Comparison of ENCODE assay signal across 24 cellular contexts in genomic region chr7:101960323-101960722, GRCh38.
"Had no signal": no experiment of that assay in that cellular context is flagged by ENCODE, and none has a peak within 500 bp of the region (broad histone marks: within the 10 kb centered on the region; RNA-seq: fewer than 3 reads in every experiment).

No MANE protein-coding gene starts in this region.

- H3K36me3 ChIP-seq: breast epithelium, MG63 had no signal

- H3K27me3 Mint-ChIP-seq: activated naive CD4-positive, alpha-beta T cell treated with anti-CD3 and anti-CD28 coated beads, Interleukin-2, amount 50 U/mL, for 24 hours had no signal

- H3K9me3 Mint-ChIP-seq: activated naive CD4-positive, alpha-beta T cell treated with anti-CD3 and anti-CD28 coated beads, Interleukin-2, amount 50 U/mL, for 24 hours; T-helper 1 cell treated with Interleukin-12 subunit alpha and Interleukin-12 subunit beta and Interleukin-4 antibody, amounts not matched to agents 30 μg/mL and 1 μg/mL, for 36 hours had no signal

- H3K4me3 ChIP-seq: breast epithelium, MG63 had no signal

- DNase-seq: activated CD4-positive, alpha-beta T cell treated with anti-CD3 and anti-CD28 coated beads for 48 hours; activated CD4-positive, alpha-beta T cell treated with anti-CD3 and anti-CD28 coated beads, Interleukin-2, amount 50 U/mL, for 4 hours; activated CD4-positive, CD25-positive, alpha-beta regulatory T cell treated with anti-CD3 and anti-CD28 coated beads, Interleukin-2, amount 50 U/mL, for 72 hours; activated CD8-positive, alpha-beta memory T cell treated with anti-CD3 and anti-CD28 coated beads, Interleukin-2, amount 50 U/mL, for 48 hours; activated CD8-positive, alpha-beta T cell treated with anti-CD3 and anti-CD28 coated beads, Interleukin-2, amount 10 ng/mL, durations not matched to agents 7 days and 5 days; activated effector memory CD4-positive, alpha-beta T cell treated with Interleukin-2 at 50 U/mL for 16 hours; activated naive CD4-positive, alpha-beta T cell; activated T-cell treated with anti-CD3 and anti-CD28 coated beads, Interleukin-2, amount 50 U/mL, for 1 hour; aorta; MG63; MV-4-11; NCI-H1092 treated with DMSO at 0.1 percent for 48 hours; NCI-H1436; NCI-H187; NCI-H2081; NCI-H446; NCI-H524; PC-3; SHP77 treated with DMSO at 0.1 percent for 48 hours had no signal

- H3K27me3 ChIP-seq: breast epithelium, MG63 had no signal

- H3K9ac ChIP-seq: KMS-11 had no signal

- H3K4me1 ChIP-seq: breast epithelium had no signal

- H3K27ac ChIP-seq: breast epithelium, KMS-11 had no signal

- FAIRE-seq: RCC 7860 had no signal

- H3K27ac Mint-ChIP-seq: activated CD8-positive, alpha-beta T cell treated with anti-CD3 and anti-CD28 coated beads, Interleukin-2, amount 10 ng/mL, durations not matched to agents 7 days and 5 days; activated naive CD4-positive, alpha-beta T cell treated with anti-CD3 and anti-CD28 coated beads, Interleukin-2, amount 50 U/mL, for 24 hours; T-helper 1 cell treated with Interleukin-12 subunit alpha and Interleukin-12 subunit beta and Interleukin-4 antibody, amounts not matched to agents 30 μg/mL and 1 μg/mL, for 36 hours had no signal

- H3K9me3 ChIP-seq: breast epithelium, MG63 had no signal

- H3K4me2 ChIP-seq: KMS-11 had no signal

- H3K4me3 Mint-ChIP-seq: activated CD8-positive, alpha-beta T cell treated with anti-CD3 and anti-CD28 coated beads, Interleukin-2, amount 10 ng/mL, durations not matched to agents 7 days and 5 days; activated naive CD4-positive, alpha-beta T cell treated with anti-CD3 and anti-CD28 coated beads, Interleukin-2, amount 50 U/mL, for 24 hours; T-helper 1 cell treated with Interleukin-12 subunit alpha and Interleukin-12 subunit beta and Interleukin-4 antibody, amounts not matched to agents 30 μg/mL and 1 μg/mL, for 36 hours had no signal
